In the genomic region with DNA sequence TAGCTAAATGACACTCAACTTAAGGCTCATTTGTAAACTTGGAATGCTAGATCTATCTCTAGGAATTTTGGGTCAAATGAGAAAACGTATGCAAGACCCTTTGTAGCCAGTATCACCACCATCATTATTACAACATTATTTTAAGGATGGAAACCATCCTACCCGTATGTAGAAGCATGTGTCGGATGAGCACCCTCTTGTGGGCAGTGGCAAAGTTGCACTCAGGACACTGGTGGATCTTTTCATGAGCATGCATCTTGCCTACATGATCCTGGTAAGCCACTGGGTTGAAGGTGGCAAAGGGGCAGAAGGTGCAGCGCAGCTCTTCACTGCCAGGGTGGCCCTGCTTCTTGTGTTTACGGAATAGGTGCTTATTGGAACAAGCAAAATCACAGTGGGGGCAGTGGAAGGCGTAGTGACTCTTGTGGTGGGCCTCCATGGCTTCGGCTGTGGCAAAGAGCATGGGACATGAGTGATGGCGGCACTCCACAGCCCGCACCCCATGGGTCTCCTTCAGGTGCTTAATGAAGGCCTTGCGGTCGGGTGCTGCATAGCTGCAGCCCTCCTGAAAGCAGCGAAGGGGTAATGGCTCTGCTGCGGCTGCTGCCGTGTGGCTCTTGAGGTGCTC, we compare ENCODE assay signal across 1 cellular context.
TF ChIP-seq lines count a peak whose summit lies in the region.

No MANE protein-coding gene starts in this region.

TF ChIP-seq in endothelial cell of umbilical vein, 7 proteins besides CTCF, POLR2A, EP300 and RAD21:
- TF ChIP-seq MYC (IDR thresholded peaks at IDR 0.05; ENCODE audit: low read depth, low read length): no peak
- TF ChIP-seq JUN (IDR thresholded peaks at IDR 0.05; ENCODE audit: borderline replicate concordance, insufficient read depth, insufficient read length, low read depth): no peak
- no peak for TF ChIP-seq EZH2 (IDR thresholded peaks at IDR 0.05; ENCODE audit: borderline replicate concordance, low read depth, low read length, severe bottlenecking)
- TF ChIP-seq GATA2 (IDR thresholded peaks at IDR 0.05; ENCODE audit: insufficient read depth, insufficient read length, low read depth, low read length): no peak
- TF ChIP-seq, protein P1, sequence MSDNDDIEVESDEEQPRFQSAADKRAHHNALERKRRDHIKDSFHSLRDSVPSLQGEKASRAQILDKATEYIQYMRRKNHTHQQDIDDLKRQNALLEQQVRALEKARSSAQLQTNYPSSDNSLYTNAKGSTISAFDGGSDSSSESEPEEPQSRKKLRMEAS (IDR thresholded peaks at IDR 0.05; ENCODE audit: insufficient read depth, insufficient read length): no peak
- no peak for TF ChIP-seq POLR2AphosphoS5 (IDR thresholded peaks at IDR 0.05; ENCODE audit: insufficient read depth, low read depth, low read length)
- no peak for TF ChIP-seq FOS (IDR thresholded peaks at IDR 0.05; ENCODE audit: borderline replicate concordance, insufficient read depth, low read length)
